In genomic region chr1:28244549-28245251, GRCh38 we compare ENCODE assay signal across 13 cellular contexts. TPM values are rescaled to one million over a fixed set of nuclear protein-coding genes. Genes with fewer than 3 reads are reported as not detected.
DNase-seq lines count a peak whose midpoint lies in the region; ATAC-seq and TF ChIP-seq lines count a peak whose summit lies in the region.
"Had no signal": no experiment of that assay in that cellular context is flagged by ENCODE, and none has a peak within 500 bp of the region (broad histone marks: within the 10 kb centered on the region; RNA-seq: fewer than 3 reads in every experiment).

No MANE protein-coding gene starts in this region.

- WGBS in testis, 2 donors = 88% methylated on average over 13 of the region's 13 CpGs

- no peak for TF ChIP-seq CTCF in CD4-positive, alpha-beta T cell (IDR thresholded peaks at IDR 0.05)
- TF ChIP-seq CTCF in mesothelial cell of epicardium (IDR thresholded peaks at IDR 0.05; ENCODE audit: unreplicated experiment) (no peak), testis (IDR thresholded peaks at IDR 0.05) (no peak)

- no peaks in the 10 kb centered on the region for H3K36me3 ChIP-seq in testis (ENCODE audit: low read depth, missing control alignments)
- H3K36me3 ChIP-seq: breast epithelium had no signal

- H3K9me3 ChIP-seq in CD4-positive, alpha-beta T cell (ENCODE audit: control insufficient read depth, low read length) = no peaks in the 10 kb centered on the region
- no peaks in the 10 kb centered on the region for H3K9me3 ChIP-seq in testis
- H3K9me3 ChIP-seq: breast epithelium had no signal

- no peak for TF ChIP-seq POLR2A in testis (IDR thresholded peaks at IDR 0.05)

- intact Hi-C loops in CD4-positive, alpha-beta T cell (cut with DNase I, micrococcal nuclease) = loop anchor here (1.0 to 10.0 kb wide), 9 partner anchors 8 to 938 kb away; partner anchors contain the start of genes ATP5IF1 (in 1 of the 2), PHACTR4 (in 1 of the 2), RCC1 (in 1 of the 2) and RNU11 (in 1 of the 2)
- intact Hi-C loops in testis (cut with DNase I; ENCODE audit: low total_unique reads) = no loop called here

- H3K27ac ChIP-seq in CD4-positive, alpha-beta T cell (ENCODE audit: low read depth, low read length) = peak overlapping the region; percentile 26
- no peak overlapping the region for H3K27ac ChIP-seq in testis
- H3K27ac ChIP-seq: breast epithelium had no signal

- no peaks in the 10 kb centered on the region for H3K27me3 Mint-ChIP-seq in CD4-positive, alpha-beta T cell
- no peaks in the 10 kb centered on the region for H3K27me3 Mint-ChIP-seq in activated T-helper 17 cell treated with anti-CD3 and anti-CD28 coated beads, Interleukin-2, amount 50 U/mL, for 72 hours
- no peaks in the 10 kb centered on the region for H3K27me3 Mint-ChIP-seq in mesothelial cell of epicardium (ENCODE audit: low read depth)

- no peak for DNase-seq in CD4-positive, alpha-beta T cell
- DNase-seq in mesothelial cell of epicardium (ENCODE audit: low spot score in 2 of 2, unreplicated experiment in 2 of 2) = no peak
- DNase-seq in NCI-H526 treated with DMSO at 0.1 percent for 48 hours (lab: John Stamatoyannopoulos, UW) = no peak
- no peak for DNase-seq in testis
- DNase-seq in EL = no peak
- DNase-seq: activated CD4-positive, alpha-beta T cell treated with anti-CD3 and anti-CD28 coated beads for 1 hour; mesendoderm; NK-92 treated with Interleukin-12 subunit alpha and Interleukin-12 subunit beta, amount 100 ng/mL, for 24 hours; stimulated activated CD4-positive, alpha-beta T cell treated with anti-CD3 and anti-CD28 coated beads, Interleukin-4, amount 100 ng/mL, for 4 hours had no signal

- H3K27me3 ChIP-seq in CD4-positive, alpha-beta T cell (ENCODE audit: control insufficient read depth, insufficient read depth, low read length) = no peaks in the 10 kb centered on the region
- no peaks in the 10 kb centered on the region for H3K27me3 ChIP-seq in testis
- H3K27me3 ChIP-seq: breast epithelium had no signal

- H3K9me3 Mint-ChIP-seq in CD4-positive, alpha-beta T cell = no peaks in the 10 kb centered on the region
- H3K9me3 Mint-ChIP-seq in activated T-helper 17 cell treated with anti-CD3 and anti-CD28 coated beads, Interleukin-2, amount 50 U/mL, for 72 hours = no peaks in the 10 kb centered on the region
- no peaks in the 10 kb centered on the region for H3K9me3 Mint-ChIP-seq in mesothelial cell of epicardium

- POLR2A ChIA-PET in CD4-positive, alpha-beta T cell (lab: Charles Lee) = interaction anchor here (0.9 to 7.1 kb wide), 4 partner anchors 12 to 337 kb away, joined by 4 to 131 read pairs (median 49); partner anchors contain the start of genes ATP5IF1, DNAJC8 and MED18

- no peaks in the 10 kb centered on the region for H3K36me3 Mint-ChIP-seq in CD4-positive, alpha-beta T cell (ENCODE audit: low read depth)
- H3K36me3 Mint-ChIP-seq in activated T-helper 17 cell treated with anti-CD3 and anti-CD28 coated beads, Interleukin-2, amount 50 U/mL, for 72 hours (ENCODE audit: low read depth) = no peaks in the 10 kb centered on the region
- H3K36me3 Mint-ChIP-seq in mesothelial cell of epicardium = no peaks in the 10 kb centered on the region

- peaks cover 56% of the 10 kb centered on the region for H3K4me1 Mint-ChIP-seq in CD4-positive, alpha-beta T cell (ENCODE audit: low read depth)
- peaks cover 38% of the 10 kb centered on the region for H3K4me1 Mint-ChIP-seq in activated T-helper 17 cell treated with anti-CD3 and anti-CD28 coated beads, Interleukin-2, amount 50 U/mL, for 72 hours
- peaks cover 35% of the 10 kb centered on the region for H3K4me1 Mint-ChIP-seq in mesothelial cell of epicardium

- peak overlapping the region; percentile 84 for H3K27ac Mint-ChIP-seq in CD4-positive, alpha-beta T cell
- H3K27ac Mint-ChIP-seq in activated T-helper 17 cell treated with anti-CD3 and anti-CD28 coated beads, Interleukin-2, amount 50 U/mL, for 72 hours = peak overlapping the region; percentile 70
- H3K27ac Mint-ChIP-seq in mesothelial cell of epicardium = peak overlapping the region; percentile 47

- CTCF ChIA-PET in CD4-positive, alpha-beta T cell (lab: Charles Lee) = interaction anchor here (1.2 kb wide), 1 partner anchor 10 kb away, joined by 6 read pairs; the partner anchor contains the start of gene ATP5IF1

- no peak overlapping the region for H3K4me3 ChIP-seq in testis
- H3K4me3 ChIP-seq: breast epithelium had no signal

- H3K4me3 Mint-ChIP-seq in CD4-positive, alpha-beta T cell = peak overlapping the region; percentile 46
- peak overlapping the region; percentile 48 for H3K4me3 Mint-ChIP-seq in activated T-helper 17 cell treated with anti-CD3 and anti-CD28 coated beads, Interleukin-2, amount 50 U/mL, for 72 hours
- H3K4me3 Mint-ChIP-seq in mesothelial cell of epicardium = no peak overlapping the region

- ATAC-seq in CD4-positive, alpha-beta T cell (ENCODE audit: poor library complexity) = no peak
- peak; percentile 28 for ATAC-seq in GM21528 (IDR thresholded peaks at IDR 0.05; ENCODE audit: low FRiP score, unreplicated experiment)
- no peak for ATAC-seq in activated T-helper 17 cell treated with anti-CD3 and anti-CD28 coated beads, Interleukin-2, amount 50 U/mL, for 72 hours (replicated peaks)
- ATAC-seq in HG02678 (IDR thresholded peaks at IDR 0.05; ENCODE audit: unreplicated experiment) = no peak

- peaks cover 16% of the 10 kb centered on the region for H3K4me1 ChIP-seq in testis

RNA-seq across cellular contexts. Expression of gene ATP5IF1, which starts 8.8 kb away (rescaled TPM):
- total RNA-seq in CD4-positive, alpha-beta T cell = 10 to 100 TPM; 77.4 to 78.0 TPM
- total RNA-seq in activated T-helper 17 cell treated with anti-CD3 and anti-CD28 coated beads, Interleukin-2, amount 50 U/mL, for 72 hours = 100 to 1,000 TPM; 121 to 143 TPM
- total RNA-seq in mesothelial cell of epicardium (111 to 125 TPM (median 114 TPM) in 3 replicates), testis (100 to 1,000 TPM; 259 to 345 TPM)
- 702 TPM for polyA plus RNA-seq in testis (ENCODE audit: insufficient read depth, low read depth, low replicate concordance)

RNA-seq across cellular contexts. Expression of gene DNAJC8, which starts 11.9 kb away (rescaled TPM):
- 10 to 100 TPM; 56.3 to 56.9 TPM for total RNA-seq in CD4-positive, alpha-beta T cell
- 100 to 1,000 TPM in 1 of 2 donors, 10 to 100 TPM in 1; 66.2 to 102 TPM for total RNA-seq in activated T-helper 17 cell treated with anti-CD3 and anti-CD28 coated beads, Interleukin-2, amount 50 U/mL, for 72 hours
- total RNA-seq in mesothelial cell of epicardium = 79.7 to 84.1 TPM (median 81.4 TPM) in 3 replicates
- 10 to 100 TPM; 44.7 to 48.0 TPM for total RNA-seq in testis
- polyA plus RNA-seq in testis (ENCODE audit: insufficient read depth, low read depth, low replicate concordance) = 86.5 TPM

RNA-seq across cellular contexts. Expression of gene SESN2, which starts 14.6 kb away (rescaled TPM):
- total RNA-seq in CD4-positive, alpha-beta T cell = 1 to 10 TPM; 8.8 to 9.6 TPM
- 10 to 100 TPM; 11.8 to 14.6 TPM for total RNA-seq in activated T-helper 17 cell treated with anti-CD3 and anti-CD28 coated beads, Interleukin-2, amount 50 U/mL, for 72 hours
- total RNA-seq in mesothelial cell of epicardium (19.4 to 21.4 TPM (median 21.1 TPM) in 3 replicates), testis (10 to 100 TPM; 36.7 to 43.7 TPM)
- polyA plus RNA-seq in testis (ENCODE audit: insufficient read depth, low read depth, low replicate concordance) = 16.9 TPM
